14 cellular contexts compared by ENCODE assay signal in the genomic region with DNA sequence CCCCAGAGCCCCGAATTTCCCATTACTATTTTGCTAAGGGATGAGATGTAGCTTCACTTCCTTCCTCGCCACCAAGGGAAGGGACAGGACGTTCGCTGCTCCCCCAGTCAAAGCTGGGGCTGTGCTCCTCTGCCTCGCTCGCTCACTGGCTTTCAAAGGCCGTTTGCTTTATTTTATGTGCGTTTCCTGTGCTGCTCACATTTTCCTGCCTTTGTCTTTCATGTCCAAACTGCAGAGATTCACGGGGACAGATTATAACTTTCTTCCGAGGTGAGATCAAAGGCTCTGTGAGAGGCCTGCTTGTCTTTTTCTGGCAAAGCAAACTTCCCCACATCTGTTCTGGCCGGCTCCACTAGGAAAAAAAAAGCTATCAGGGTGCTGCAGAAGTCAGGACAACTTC.
A peak's percentile ranks its signal among the peaks of the same experiment; 100 is the strongest.
DNase-seq lines count a peak whose midpoint lies in the region; ATAC-seq and TF ChIP-seq lines count a peak whose summit lies in the region.
"Had no signal": no experiment of that assay in that cellular context is flagged by ENCODE, and none has a peak within 500 bp of the region (broad histone marks: within the 10 kb centered on the region; RNA-seq: fewer than 3 reads in every experiment).

No MANE protein-coding gene starts in this region.

- H2AFZ ChIP-seq in GM23338: no peak overlapping the region

- H3K4me1 ChIP-seq in CD4-positive, alpha-beta memory T cell (ENCODE audit: insufficient read depth, low read length): peaks cover 18% of the 10 kb centered on the region
- H3K4me1 ChIP-seq in GM23338 (ENCODE audit: insufficient read depth): no peaks in the 10 kb centered on the region; the same call in 1 of the 2 replicates
- H3K4me1 ChIP-seq: testis had no signal

- CTCF ChIA-PET in CD4-positive, alpha-beta memory T cell (lab: Charles Lee; ENCODE audit: partially characterized antibody): no interaction called here

- no peaks in the 10 kb centered on the region for H3K36me3 Mint-ChIP-seq in CD4-positive, alpha-beta memory T cell
- peaks cover 54% of the 10 kb centered on the region for H3K36me3 Mint-ChIP-seq in GM23338 (ENCODE audit: low read depth)
- H3K36me3 Mint-ChIP-seq in activated T-helper 17 cell treated with anti-CD3 and anti-CD28 coated beads, Interleukin-2, amount 50 U/mL, for 72 hours (ENCODE audit: low read depth): no peaks in the 10 kb centered on the region
- no peaks in the 10 kb centered on the region for H3K36me3 Mint-ChIP-seq in naive thymus-derived CD8-positive, alpha-beta T cell
- H3K36me3 Mint-ChIP-seq: CD14-positive monocyte had no signal

- peak overlapping the region; percentile 41 to 89 (median 80) for H3K4me3 Mint-ChIP-seq in CD4-positive, alpha-beta memory T cell
- no peak overlapping the region for H3K4me3 Mint-ChIP-seq in GM23338
- H3K4me3 Mint-ChIP-seq in activated T-helper 17 cell treated with anti-CD3 and anti-CD28 coated beads, Interleukin-2, amount 50 U/mL, for 72 hours: peak overlapping the region; percentile 40
- H3K4me3 Mint-ChIP-seq in naive thymus-derived CD8-positive, alpha-beta T cell: peak overlapping the region; percentile 60 to 92 (median 74)
- H3K4me3 Mint-ChIP-seq: CD14-positive monocyte had no signal

- H3K9me3 Mint-ChIP-seq in CD4-positive, alpha-beta memory T cell: peaks cover 0 to 5% (median 1%) of the 10 kb centered on the region in 8 donors
- H3K9me3 Mint-ChIP-seq in GM23338: peaks cover 99% of the 10 kb centered on the region
- peaks cover 13% of the 10 kb centered on the region for H3K9me3 Mint-ChIP-seq in activated T-helper 17 cell treated with anti-CD3 and anti-CD28 coated beads, Interleukin-2, amount 50 U/mL, for 72 hours
- no peaks in the 10 kb centered on the region for H3K9me3 Mint-ChIP-seq in naive thymus-derived CD8-positive, alpha-beta T cell

- no peak overlapping the region for H3K4me2 ChIP-seq in GM23338

- H3K27me3 ChIP-seq in CD4-positive, alpha-beta memory T cell (ENCODE audit: insufficient read depth, low read length): no peaks in the 10 kb centered on the region
- H3K27me3 ChIP-seq in GM23338 (ENCODE audit: insufficient read depth): no peaks in the 10 kb centered on the region
- H3K27me3 ChIP-seq: testis had no signal

- no peak overlapping the region for H3K4me3 ChIP-seq in CD4-positive, alpha-beta memory T cell (ENCODE audit: low read length in 2 of 2)
- H3K4me3 ChIP-seq in GM23338: no peak overlapping the region
- H3K4me3 ChIP-seq: left ventricle myocardium inferior, testis had no signal

- no peaks in the 10 kb centered on the region for H3K36me3 ChIP-seq in CD4-positive, alpha-beta memory T cell (ENCODE audit: insufficient read depth, low read length)
- no peaks in the 10 kb centered on the region for H3K36me3 ChIP-seq in GM23338 (ENCODE audit: insufficient read depth)
- H3K36me3 ChIP-seq: left ventricle myocardium inferior had no signal

- no peaks in the 10 kb centered on the region for H3K9me3 ChIP-seq in CD4-positive, alpha-beta memory T cell (ENCODE audit: control insufficient read depth in 1 of 2, low read length in 2 of 2)
- H3K9me3 ChIP-seq: testis had no signal

- DNase-seq in CD4-positive, alpha-beta memory T cell: peak in 3 of 5 donors; percentile 3 to 7 (median 4)
- peak; percentile 3 for DNase-seq in GM23338 (ENCODE audit: low spot score)
- DNase-seq in naive thymus-derived CD8-positive, alpha-beta T cell: peak in 5 of 10 donors; percentile 5 to 42 (median 26)
- DNase-seq in D341Med (ENCODE audit: low spot score): no peak
- DNase-seq in KG1 (lab: John Stamatoyannopoulos, UW): no peak
- DNase-seq: Karpas-422, left ventricle myocardium inferior, NCI-H1417 treated with DMSO at 0.1 percent for 48 hours, NCI-H2227 treated with DMSO at 0.1 percent for 48 hours, T1000, testis had no signal

- peak overlapping the region; percentile 14 to 75 (median 54) for H3K27ac Mint-ChIP-seq in CD4-positive, alpha-beta memory T cell
- no peak overlapping the region for H3K27ac Mint-ChIP-seq in GM23338
- peak overlapping the region; percentile 8 for H3K27ac Mint-ChIP-seq in activated T-helper 17 cell treated with anti-CD3 and anti-CD28 coated beads, Interleukin-2, amount 50 U/mL, for 72 hours
- H3K27ac Mint-ChIP-seq in naive thymus-derived CD8-positive, alpha-beta T cell: peak overlapping the region; percentile 47 to 94 (median 84)

- intact Hi-C loops in CD4-positive, alpha-beta memory T cell (cut with micrococcal nuclease): no loop called here

- no peaks in the 10 kb centered on the region for H4K20me1 ChIP-seq in GM23338 (replicated peaks; ENCODE audit: insufficient read depth)

- H3K27ac ChIP-seq in CD4-positive, alpha-beta memory T cell (ENCODE audit: low read depth, low read length): no peak overlapping the region
- no peak overlapping the region for H3K27ac ChIP-seq in GM23338 (ENCODE audit: low read depth)
- H3K27ac ChIP-seq: left ventricle myocardium inferior, testis had no signal

- H3K27me3 Mint-ChIP-seq in CD4-positive, alpha-beta memory T cell: no peaks in the 10 kb centered on the region
- H3K27me3 Mint-ChIP-seq in GM23338 (ENCODE audit: insufficient read depth, low read depth, poor library complexity): peaks cover 8% of the 10 kb centered on the region
- peaks cover 3% of the 10 kb centered on the region for H3K27me3 Mint-ChIP-seq in activated T-helper 17 cell treated with anti-CD3 and anti-CD28 coated beads, Interleukin-2, amount 50 U/mL, for 72 hours
- no peaks in the 10 kb centered on the region for H3K27me3 Mint-ChIP-seq in naive thymus-derived CD8-positive, alpha-beta T cell

- no peaks in the 10 kb centered on the region for H3K9me2 ChIP-seq in GM23338 (ENCODE audit: insufficient read depth)

- POLR2A ChIA-PET in CD4-positive, alpha-beta memory T cell (lab: Charles Lee; ENCODE audit: partially characterized antibody): no interaction called here
- POLR2A ChIA-PET in naive thymus-derived CD8-positive, alpha-beta T cell (lab: Charles Lee): no interaction called here

- H3F3A ChIP-seq in GM23338 (replicated peaks; ENCODE audit: low read depth): no peaks in the 10 kb centered on the region

- H3K79me2 ChIP-seq in GM23338 (replicated peaks; ENCODE audit: insufficient read depth): no peaks in the 10 kb centered on the region

- H3K4me1 Mint-ChIP-seq in CD4-positive, alpha-beta memory T cell: peaks cover 11 to 28% (median 22%) of the 10 kb centered on the region in 4 donors
- H3K4me1 Mint-ChIP-seq in GM23338: no peaks in the 10 kb centered on the region
- no peaks in the 10 kb centered on the region for H3K4me1 Mint-ChIP-seq in activated T-helper 17 cell treated with anti-CD3 and anti-CD28 coated beads, Interleukin-2, amount 50 U/mL, for 72 hours
- peaks cover 23 to 56% (median 33%) of the 10 kb centered on the region in 4 donors for H3K4me1 Mint-ChIP-seq in naive thymus-derived CD8-positive, alpha-beta T cell
- H3K4me1 Mint-ChIP-seq: CD14-positive monocyte had no signal

- no peak for TF ChIP-seq CTCF in GM23338 (conservative IDR thresholded peaks at IDR 0.05; ENCODE audit: low read depth in 2 of 2)

- ATAC-seq in GM23338 (no peak), GM21528 (IDR thresholded peaks at IDR 0.05; ENCODE audit: low FRiP score, unreplicated experiment) (no peak)
- ATAC-seq in activated T-helper 17 cell treated with anti-CD3 and anti-CD28 coated beads, Interleukin-2, amount 50 U/mL, for 72 hours (replicated peaks): no peak
- ATAC-seq in naive thymus-derived CD8-positive, alpha-beta T cell: peak; percentile 61 to 76

TF ChIP-seq in GM23338, 12 proteins besides CTCF, POLR2A, EP300 and RAD21 (continues in another document):
- TF ChIP-seq ZNF331 (CRISPR knock-in tag; IDR thresholded peaks at IDR 0.05; ENCODE audit: low read depth) (no peak), CREB1 (CRISPR knock-in tag; IDR thresholded peaks at IDR 0.05; ENCODE audit: low read depth) (no peak), NANOG (IDR thresholded peaks at IDR 0.05; ENCODE audit: borderline replicate concordance) (no peak)

Comparison
In these comparisons a context has a peak if more than half of its experiments do, and no peak if none do; other contexts are left out.
1. DNase-seq: peak in CD4-positive, alpha-beta memory T cell (3 of 5) and GM23338 (single experiment); none in D341Med (single experiment) and KG1 (single experiment).
2. ATAC-seq: peak in naive thymus-derived CD8-positive, alpha-beta T cell (2 of 2); none in GM23338 (single experiment), activated T-helper 17 cell treated with anti-CD3 and anti-CD28 coated beads, Interleukin-2, amount 50 U/mL, for 72 hours (single experiment) and GM21528 (single experiment).